ENCODE assay signal across 8 cellular contexts in genomic region chrX:80808160-80808735, GRCh38. TPM values are rescaled to one million over a fixed set of nuclear protein-coding genes. Genes with fewer than 3 reads are reported as not detected.
DNase-seq lines count a peak whose midpoint lies in the region; ATAC-seq and TF ChIP-seq lines count a peak whose summit lies in the region.

No MANE protein-coding gene starts in this region.

- peak overlapping the region; percentile 92 for H3K4me3 Mint-ChIP-seq in activated CD4-positive, alpha-beta T cell treated with anti-CD3 and anti-CD28 coated beads, Interleukin-2, amount 10 ng/mL, durations not matched to agents 24 days and 14 days

- H3K9me3 Mint-ChIP-seq in activated CD4-positive, alpha-beta T cell treated with anti-CD3 and anti-CD28 coated beads, Interleukin-2, amount 10 ng/mL, durations not matched to agents 24 days and 14 days = no peaks in the 10 kb centered on the region

- ATAC-seq in GM18909 (IDR thresholded peaks at IDR 0.05; ENCODE audit: poor library complexity, unreplicated experiment) (peak; percentile 67), HG03159 (IDR thresholded peaks at IDR 0.05; ENCODE audit: unreplicated experiment) (peak; percentile 57), left lobe of liver (peak; percentile 73)

- no peak for DNase-seq in AG09309 (ENCODE audit: low read depth)
- peak; percentile 36 for DNase-seq in NCI-H446 treated with DMSO at 0.1 percent for 48 hours (lab: John Stamatoyannopoulos, UW)
- peak; percentile 93 for DNase-seq in activated CD4-positive, alpha-beta T cell treated with anti-CD3 and anti-CD28 coated beads, Interleukin-2, amount 10 ng/mL, durations not matched to agents 24 days and 14 days
- DNase-seq in coronary artery (ENCODE audit: low spot score) = peak; percentile 80
- peak; percentile 83 for DNase-seq in left lobe of liver (ENCODE audit: low spot score)
- DNase-seq in stimulated activated CD4-positive, alpha-beta T cell treated with anti-CD3 and anti-CD28 coated beads, Interleukin-4, amount 100 ng/mL, for 1 hour = peak; percentile 70

- H3K27ac ChIP-seq in coronary artery = peak overlapping the region; percentile 69 to 90

- H3K4me3 ChIP-seq in AG09309 (ENCODE audit: control insufficient read depth, low read depth, low read length) = peak overlapping the region; percentile 79
- H3K4me3 ChIP-seq in coronary artery = peak overlapping the region; percentile 80

- H3K27ac Mint-ChIP-seq in activated CD4-positive, alpha-beta T cell treated with anti-CD3 and anti-CD28 coated beads, Interleukin-2, amount 10 ng/mL, durations not matched to agents 24 days and 14 days = peak overlapping the region; percentile 95

- H3K4me1 Mint-ChIP-seq in activated CD4-positive, alpha-beta T cell treated with anti-CD3 and anti-CD28 coated beads, Interleukin-2, amount 10 ng/mL, durations not matched to agents 24 days and 14 days = peaks cover 10% of the 10 kb centered on the region

- peaks cover 2% of the 10 kb centered on the region for H3K27me3 Mint-ChIP-seq in activated CD4-positive, alpha-beta T cell treated with anti-CD3 and anti-CD28 coated beads, Interleukin-2, amount 10 ng/mL, durations not matched to agents 24 days and 14 days

- intact Hi-C loops in activated CD4-positive, alpha-beta T cell treated with anti-CD3 and anti-CD28 coated beads, Interleukin-2, amount 10 ng/mL, durations not matched to agents 24 days and 14 days (cut with micrococcal nuclease) = loop anchor here (2.0 to 10.0 kb wide), 2 partner anchors 73 to 395 kb away; partner anchors contain the start of gene SH3BGRL

- no peak for TF ChIP-seq CTCF in AG09309 (IDR thresholded peaks at IDR 0.05; ENCODE audit: control insufficient read depth, insufficient read depth, low read depth, low read length, missing control alignments)
- no peak for TF ChIP-seq CTCF in coronary artery (IDR thresholded peaks at IDR 0.05)

- peaks cover 11% of the 10 kb centered on the region for H3K36me3 Mint-ChIP-seq in activated CD4-positive, alpha-beta T cell treated with anti-CD3 and anti-CD28 coated beads, Interleukin-2, amount 10 ng/mL, durations not matched to agents 24 days and 14 days (ENCODE audit: low read depth)

RNA-seq across cellular contexts. Expression of gene BRWD3, which starts 1.4 kb away (rescaled TPM):
- 23.0 and 25.6 TPM in 2 replicates for total RNA-seq in activated CD4-positive, alpha-beta T cell treated with anti-CD3 and anti-CD28 coated beads, Interleukin-2, amount 10 ng/mL, durations not matched to agents 24 days and 14 days
- total RNA-seq in left lobe of liver = 8.8 TPM
